In genomic region chr14:38705220-38705619, GRCh38 we compare ENCODE assay signal across 24 cellular contexts.
"Had no signal": no experiment of that assay in that cellular context is flagged by ENCODE, and none has a peak within 500 bp of the region (broad histone marks: within the 10 kb centered on the region; RNA-seq: fewer than 3 reads in every experiment).

No MANE protein-coding gene starts in this region.

- H3K9me3 Mint-ChIP-seq: activated B cell treated with CpG ODN at 0.5 μM for 24 hours; activated CD4-positive, alpha-beta T cell treated with anti-CD3 and anti-CD28 coated beads, Interleukin-2, amount 10 ng/mL, durations not matched to agents 24 days and 14 days; activated naive CD4-positive, alpha-beta T cell treated with anti-CD3 and anti-CD28 coated beads for 36 hours; activated T-cell treated with anti-CD3 and anti-CD28 coated beads, Interleukin-2, amount 50 U/mL, for 4 hours had no signal

- H3K27ac Mint-ChIP-seq: activated B cell treated with CpG ODN at 0.5 μM for 24 hours; activated CD4-positive, alpha-beta T cell treated with anti-CD3 and anti-CD28 coated beads, Interleukin-2, amount 10 ng/mL, durations not matched to agents 24 days and 14 days; activated naive CD4-positive, alpha-beta T cell treated with anti-CD3 and anti-CD28 coated beads for 36 hours; activated naive CD8-positive, alpha-beta T cell; brain; T-helper 17 cell had no signal

- H3K4me1 Mint-ChIP-seq: activated B cell treated with CpG ODN at 0.5 μM for 24 hours; activated CD4-positive, alpha-beta T cell treated with anti-CD3 and anti-CD28 coated beads, Interleukin-2, amount 10 ng/mL, durations not matched to agents 24 days and 14 days; T-helper 17 cell had no signal

- H3K27ac ChIP-seq: KMS-11 had no signal

- DNase-seq: activated B cell treated with CpG ODN at 0.5 μM for 24 hours; activated CD4-positive, alpha-beta T cell treated with anti-CD3 and anti-CD28 coated beads for 1 hour; activated CD4-positive, alpha-beta T cell treated with anti-CD3 and anti-CD28 coated beads, Interleukin-2, amount 10 ng/mL, durations not matched to agents 24 days and 14 days; activated CD4-positive, alpha-beta T cell treated with anti-CD3 and anti-CD28 coated beads, Interleukin-2, amount 50 U/mL, for 48 hours; activated CD8-positive, alpha-beta memory T cell treated with anti-CD3 and anti-CD28 coated beads for 24 hours; activated gamma-delta T cell; activated naive CD4-positive, alpha-beta T cell treated with anti-CD3 and anti-CD28 coated beads for 36 hours; activated T-cell treated with anti-CD3 and anti-CD28 coated beads, Interleukin-2, amount 50 U/mL, for 4 hours; amygdala; MV-4-11; NCI-H1092 treated with DMSO at 0.1 percent for 48 hours; NCI-H1417 treated with DMSO at 0.1 percent for 48 hours; NCI-H1694; NCI-H2029; NCI-H2107; NCI-H446; NCI-H526; PC-3; SHP77 treated with DMSO at 0.1 percent for 48 hours; T-helper 17 cell; T-helper 9 cell had no signal

- H3K4me3 Mint-ChIP-seq: activated B cell treated with CpG ODN at 0.5 μM for 24 hours; activated CD4-positive, alpha-beta T cell treated with anti-CD3 and anti-CD28 coated beads, Interleukin-2, amount 10 ng/mL, durations not matched to agents 24 days and 14 days; activated naive CD4-positive, alpha-beta T cell treated with anti-CD3 and anti-CD28 coated beads for 36 hours; activated naive CD8-positive, alpha-beta T cell; activated T-cell treated with anti-CD3 and anti-CD28 coated beads, Interleukin-2, amount 50 U/mL, for 4 hours; brain; T-helper 17 cell had no signal

- H3K36me3 Mint-ChIP-seq: activated naive CD8-positive, alpha-beta T cell; brain had no signal

- H3K9ac ChIP-seq: KMS-11 had no signal

- ATAC-seq: activated T-cell treated with anti-CD3 and anti-CD28 coated beads, Interleukin-2, amount 50 U/mL, for 4 hours; PC-3; T-helper 17 cell had no signal

- H3K4me2 ChIP-seq: KMS-11 had no signal

- H3K27me3 Mint-ChIP-seq: activated B cell treated with CpG ODN at 0.5 μM for 24 hours; activated CD4-positive, alpha-beta T cell treated with anti-CD3 and anti-CD28 coated beads, Interleukin-2, amount 10 ng/mL, durations not matched to agents 24 days and 14 days; activated naive CD8-positive, alpha-beta T cell; brain had no signal
